Comparison of ENCODE assay signal across 1 cellular context in genomic region chr19:35911173-35911572, GRCh38.
TF ChIP-seq lines count a peak whose summit lies in the region.

No MANE protein-coding gene starts in this region.

TF ChIP-seq in HCT116, 20 proteins besides CTCF, POLR2A, EP300 and RAD21 (continued from another document):
- no peak for TF ChIP-seq REST (IDR thresholded peaks at IDR 0.05; ENCODE audit: low read depth)
- TF ChIP-seq YY1 (IDR thresholded peaks at IDR 0.05; ENCODE audit: extremely low read depth, insufficient replicate concordance, low read depth, low read length), result no peak
- no peak for TF ChIP-seq SIN3A (IDR thresholded peaks at IDR 0.05; ENCODE audit: low read depth)
- no peak for TF ChIP-seq EGR1 (IDR thresholded peaks at IDR 0.05; ENCODE audit: low read depth)
- no peak for TF ChIP-seq EZH2 (IDR thresholded peaks at IDR 0.05)
- TF ChIP-seq FOSL1 (IDR thresholded peaks at IDR 0.05; ENCODE audit: low read depth), result no peak
- no peak for TF ChIP-seq CEBPB (IDR thresholded peaks at IDR 0.05; ENCODE audit: low read depth)
- TF ChIP-seq EZH2phosphoT487 (IDR thresholded peaks at IDR 0.05; ENCODE audit: borderline replicate concordance), result no peak
- no peak for TF ChIP-seq ZNF274 (IDR thresholded peaks at IDR 0.05; ENCODE audit: low read depth, low read length)
TF ChIP-seq in HCT116: peak in this region for 0.
